In genomic region chr21:41678016-41678935, GRCh38 we compare ENCODE assay signal across 1 cellular context.
TF ChIP-seq lines count a peak whose summit lies in the region.

No MANE protein-coding gene starts in this region.

TF ChIP-seq in HepG2, 621 proteins besides CTCF, POLR2A, EP300 and RAD21 (continued from another document and continues in another):
- TF ChIP-seq ZNF318 (CRISPR knock-in tag; IDR thresholded peaks at IDR 0.05) (no peak), ZBTB1 (CRISPR knock-in tag; IDR thresholded peaks at IDR 0.05; ENCODE audit: borderline replicate concordance) (no peak), ZSCAN22 (CRISPR knock-in tag; IDR thresholded peaks at IDR 0.05) (no peak), HES4 (CRISPR knock-in tag; IDR thresholded peaks at IDR 0.05; ENCODE audit: borderline replicate concordance) (0 out of 2 replicates have a peak, but pooled peaks have one; percentile 21), KAT2B (IDR thresholded peaks at IDR 0.05; ENCODE audit: borderline replicate concordance, low read depth, low read length) (no peak), ZNF607 (CRISPR knock-in tag; IDR thresholded peaks at IDR 0.05; ENCODE audit: borderline replicate concordance) (no peak; the same call in 1 of the 2 replicates), SMAD1 (CRISPR knock-in tag; IDR thresholded peaks at IDR 0.05; ENCODE audit: borderline replicate concordance, low read depth) (0 out of 2 replicates have a peak, but pooled peaks have one; percentile 20), ZNF609 (CRISPR knock-in tag; IDR thresholded peaks at IDR 0.05; ENCODE audit: borderline replicate concordance) (no peak), ZNF589 (CRISPR knock-in tag; conservative IDR thresholded peaks at IDR 0.05) (0 out of 2 replicates have a peak, but pooled peaks have one; percentile 23), PCBP2 (optimal IDR thresholded peaks at IDR 0.05; ENCODE audit: low read depth, low read length, poor library complexity, severe bottlenecking) (no peak), CBFB (CRISPR knock-in tag; IDR thresholded peaks at IDR 0.05) (no peak; the same call in 1 of the 2 replicates), ZNF101 (CRISPR knock-in tag; IDR thresholded peaks at IDR 0.05; ENCODE audit: borderline replicate concordance, low read depth) (no peak), TBX3 (IDR thresholded peaks at IDR 0.05; ENCODE audit: borderline replicate concordance) (no peak), SP5 (CRISPR knock-in tag; IDR thresholded peaks at IDR 0.05; ENCODE audit: borderline replicate concordance, low read depth) (no peak), ZC3H13 (CRISPR knock-in tag; IDR thresholded peaks at IDR 0.05) (no peak), ZNF790 (CRISPR knock-in tag; IDR thresholded peaks at IDR 0.05; ENCODE audit: borderline replicate concordance) (no peak), GABPB1 (CRISPR knock-in tag; IDR thresholded peaks at IDR 0.05) (no peak; the same call in 1 of the 2 replicates), HNRNPL (IDR thresholded peaks at IDR 0.05; ENCODE audit: low read depth, low read length) (no peak), ZBTB7B (CRISPR knock-in tag; IDR thresholded peaks at IDR 0.05) (no peak), IRF9 (CRISPR knock-in tag; IDR thresholded peaks at IDR 0.05; ENCODE audit: borderline replicate concordance) (0 out of 2 replicates have a peak, but pooled peaks have one; percentile 14), BCL6 (CRISPR knock-in tag; IDR thresholded peaks at IDR 0.05) (peak; percentile 56; the same call in 1 of the 2 replicates), ZNF713 (CRISPR knock-in tag; IDR thresholded peaks at IDR 0.05) (no peak), TGIF2 (CRISPR knock-in tag; IDR thresholded peaks at IDR 0.05) (no peak), GZF1 (CRISPR knock-in tag; IDR thresholded peaks at IDR 0.05) (no peak), ZZZ3 (CRISPR knock-in tag; IDR thresholded peaks at IDR 0.05; ENCODE audit: borderline replicate concordance) (no peak), ZNF605 (CRISPR knock-in tag; IDR thresholded peaks at IDR 0.05) (peak; percentile 17; the same call in 1 of the 2 replicates), TAF1 (CRISPR knock-in tag; IDR thresholded peaks at IDR 0.05) (no peak), ZNF383 (CRISPR knock-in tag; IDR thresholded peaks at IDR 0.05; ENCODE audit: borderline replicate concordance) (no peak), ZBTB44 (CRISPR knock-in tag; IDR thresholded peaks at IDR 0.05) (no peak), HINFP (CRISPR knock-in tag; IDR thresholded peaks at IDR 0.05; ENCODE audit: low read depth) (no peak), TFDP1 (CRISPR knock-in tag; IDR thresholded peaks at IDR 0.05; ENCODE audit: borderline replicate concordance) (0 out of 2 replicates have a peak, but pooled peaks have one; percentile 28), MXI1 (IDR thresholded peaks at IDR 0.05; ENCODE audit: borderline replicate concordance, low read depth, low read length) (no peak; the same call in 2 of the 3 replicates), ZNF121 (CRISPR knock-in tag; IDR thresholded peaks at IDR 0.05) (no peak), ATRX (CRISPR knock-in tag; IDR thresholded peaks at IDR 0.05; ENCODE audit: borderline replicate concordance) (no peak), TEAD2 (CRISPR knock-in tag; IDR thresholded peaks at IDR 0.05) (no peak), ZBTB42 (CRISPR knock-in tag; IDR thresholded peaks at IDR 0.05) (no peak), E2F5 (CRISPR knock-in tag; conservative IDR thresholded peaks at IDR 0.05) (no peak), ZBTB33 (CRISPR knock-in tag; IDR thresholded peaks at IDR 0.05) (0 out of 2 replicates have a peak, but pooled peaks have one; percentile 7), CAMTA2 (CRISPR knock-in tag; IDR thresholded peaks at IDR 0.05; ENCODE audit: borderline replicate concordance) (no peak), TEAD3 (CRISPR knock-in tag; optimal IDR thresholded peaks at IDR 0.05; ENCODE audit: borderline replicate concordance) (peak; percentile 68), ZNF615 (CRISPR knock-in tag; IDR thresholded peaks at IDR 0.05; ENCODE audit: borderline replicate concordance) (no peak)
